7 cellular contexts compared by ENCODE assay signal in genomic region chr6:148166339-148166949, GRCh38.
DNase-seq lines count a peak whose midpoint lies in the region; ATAC-seq and TF ChIP-seq lines count a peak whose summit lies in the region.

No MANE protein-coding gene starts in this region.

- H3K4me1 Mint-ChIP-seq in endothelial cell (ENCODE audit: unreplicated experiment): no peaks in the 10 kb centered on the region

- H3K36me3 Mint-ChIP-seq in endothelial cell (ENCODE audit: low read depth, unreplicated experiment): no peaks in the 10 kb centered on the region

- H3K4me1 ChIP-seq in Panc1 (ENCODE audit: control insufficient read depth, insufficient read depth, low read length) (no peaks in the 10 kb centered on the region), neuronal stem cell (ENCODE audit: control insufficient read depth in 2 of 2, insufficient read depth in 1 of 2, low read depth in 1 of 2, low read length in 2 of 2) (peaks cover 0 to 13% of the 10 kb centered on the region in 2 donors)

- POLR2A ChIA-PET in Panc1 (lab: Charles Lee): no interaction called here

- no peak overlapping the region for H4K8ac ChIP-seq in neuronal stem cell (ENCODE audit: low read depth, low read length)

- intact Hi-C loops in Panc1 (cut with micrococcal nuclease; ENCODE audit: unreplicated experiment): loop anchor here (1.0 to 10.0 kb wide), 3 partner anchors 21 to 1309 kb away; no protein-coding TSS in a partner anchor

- H3K9ac ChIP-seq in neuronal stem cell (ENCODE audit: low read depth, low read length, poor library complexity): no peak overlapping the region

- H2AK5ac ChIP-seq in neuronal stem cell (ENCODE audit: low read depth, low read length): no peak overlapping the region

- H3K27me3 ChIP-seq in GM06990 (replicated peaks; ENCODE audit: control insufficient read depth, insufficient read depth, low read length): no peaks in the 10 kb centered on the region
- H3K27me3 ChIP-seq in Panc1 (ENCODE audit: control insufficient read depth, insufficient read depth, low read length): no peaks in the 10 kb centered on the region
- H3K27me3 ChIP-seq in neuronal stem cell (ENCODE audit: control insufficient read depth in 3 of 3, insufficient read depth in 3 of 3, low read depth in 1 of 3, low read length in 3 of 3): no peaks in the 10 kb centered on the region

- CTCF ChIA-PET in Panc1 (lab: Charles Lee): no interaction called here

- BruUV-seq in Panc1 (replicated peaks; lab: Mats Ljungman, UMichigan): no TSS peak

- no peak overlapping the region for H3K4me3 ChIP-seq in GM06990 (replicated peaks; ENCODE audit: low read depth, low read length)
- no peak overlapping the region for H3K4me3 ChIP-seq in Panc1 (ENCODE audit: low read depth in 2 of 2, low read length in 2 of 2)
- H3K4me3 ChIP-seq in neuronal stem cell (ENCODE audit: low read length in 2 of 2): no peak overlapping the region

- H3K18ac ChIP-seq in neuronal stem cell (ENCODE audit: low read length): no peak overlapping the region

- H2BK120ac ChIP-seq in neuronal stem cell (ENCODE audit: low read depth, low read length): no peak overlapping the region

- no peak overlapping the region for H3K4ac ChIP-seq in neuronal stem cell (ENCODE audit: low read length)

- H2BK15ac ChIP-seq in neuronal stem cell (ENCODE audit: low read length): no peak overlapping the region

- no peak overlapping the region for H2AFZ ChIP-seq in neuronal stem cell (ENCODE audit: low read length)

- no peak overlapping the region for H3K14ac ChIP-seq in neuronal stem cell (ENCODE audit: low read length)

- no peak overlapping the region for H3K4me3 Mint-ChIP-seq in endothelial cell (ENCODE audit: unreplicated experiment)

- no peak overlapping the region for H3K27ac ChIP-seq in Panc1 (ENCODE audit: low read length)
- no peak overlapping the region for H3K27ac ChIP-seq in neuronal stem cell (replicated peaks; ENCODE audit: low read length)

- peak; percentile 60 for ATAC-seq in HG03432 (IDR thresholded peaks at IDR 0.05; ENCODE audit: unreplicated experiment)
- ATAC-seq in Panc1: no peak
- ATAC-seq in omental fat pad (ENCODE audit: low FRiP score): no peak
- no peak for ATAC-seq in GM19324 (IDR thresholded peaks at IDR 0.05; ENCODE audit: low FRiP score, unreplicated experiment)

- no peaks in the 10 kb centered on the region for H3K79me1 ChIP-seq in neuronal stem cell (ENCODE audit: low read depth, low read length)

- no peaks in the 10 kb centered on the region for H3K9me3 ChIP-seq in Panc1 (ENCODE audit: control insufficient read depth, insufficient read depth, low read depth, low read length)
- no peaks in the 10 kb centered on the region for H3K9me3 ChIP-seq in neuronal stem cell (replicated peaks in 1 of 2; ENCODE audit: control insufficient read depth in 2 of 2, insufficient read depth in 1 of 2, low read depth in 1 of 2, low read length in 2 of 2)

- peaks cover 1% of the 10 kb centered on the region for H3K27me3 Mint-ChIP-seq in endothelial cell (ENCODE audit: unreplicated experiment)

- DNase-seq in GM06990 (ENCODE audit: extremely low read depth, insufficient read length) (no peak), Panc1 (ENCODE audit: low read depth, low spot score) (no peak), endothelial cell (ENCODE audit: low spot score) (no peak), neuronal stem cell (ENCODE audit: low spot score) (peak; percentile 32), omental fat pad (ENCODE audit: low spot score) (no peak)

- H3K23ac ChIP-seq in neuronal stem cell (ENCODE audit: low read depth, low read length, poor library complexity): no peak overlapping the region

- no peak overlapping the region for H2BK12ac ChIP-seq in neuronal stem cell (ENCODE audit: low read length)

- H3K9me3 Mint-ChIP-seq in endothelial cell (ENCODE audit: unreplicated experiment): no peaks in the 10 kb centered on the region

- no peak overlapping the region for H2BK5ac ChIP-seq in neuronal stem cell (ENCODE audit: low read length)

- no peak overlapping the region for H4K91ac ChIP-seq in neuronal stem cell (ENCODE audit: low read depth, low read length, poor library complexity)

- H3K4me2 ChIP-seq in neuronal stem cell (ENCODE audit: insufficient read depth, low read length, poor library complexity, severe bottlenecking): no peak overlapping the region

- H3K36me3 ChIP-seq in GM06990 (ENCODE audit: control insufficient read depth, insufficient read depth, low read length) (no peaks in the 10 kb centered on the region), Panc1 (ENCODE audit: control insufficient read depth, insufficient read depth, low read length) (no peaks in the 10 kb centered on the region), neuronal stem cell (replicated peaks in 1 of 2; ENCODE audit: control insufficient read depth in 2 of 2, insufficient read depth in 2 of 2, low read length in 2 of 2) (no peaks in the 10 kb centered on the region)

- in situ Hi-C loops in Panc1 (cut with HindIII; ENCODE audit: low pct_unique_long_range_greater_than_20kb, low sequenced_read_pairs): no loop called here

- TF ChIP-seq CTCF in GM06990 (IDR thresholded peaks at IDR 0.05; ENCODE audit: insufficient read depth, low read length, poor library complexity, severe bottlenecking): peak; percentile 56
- TF ChIP-seq CTCF in Panc1 (IDR thresholded peaks at IDR 0.05): peak; percentile 69; the same call in 1 of the 2 replicates
- peak; percentile 81 for TF ChIP-seq CTCF in endothelial cell (IDR thresholded peaks at IDR 0.05; ENCODE audit: unreplicated experiment)
- peak in 1 of 3 donors; percentile 17 for TF ChIP-seq CTCF in omental fat pad (IDR thresholded peaks at IDR 0.05)

- no peak overlapping the region for H3K27ac Mint-ChIP-seq in endothelial cell (ENCODE audit: unreplicated experiment)

- no CpG with 5 or more reads among the region's 6 CpGs for WGBS in neuronal stem cell (ENCODE audit: extremely low coverage in 2 of 2, insufficient read length in 2 of 2, insufficient replicate concordance in 1 of 2), 2 donors
